Comparison of ENCODE assay signal across 8 cellular contexts in the genomic region with DNA sequence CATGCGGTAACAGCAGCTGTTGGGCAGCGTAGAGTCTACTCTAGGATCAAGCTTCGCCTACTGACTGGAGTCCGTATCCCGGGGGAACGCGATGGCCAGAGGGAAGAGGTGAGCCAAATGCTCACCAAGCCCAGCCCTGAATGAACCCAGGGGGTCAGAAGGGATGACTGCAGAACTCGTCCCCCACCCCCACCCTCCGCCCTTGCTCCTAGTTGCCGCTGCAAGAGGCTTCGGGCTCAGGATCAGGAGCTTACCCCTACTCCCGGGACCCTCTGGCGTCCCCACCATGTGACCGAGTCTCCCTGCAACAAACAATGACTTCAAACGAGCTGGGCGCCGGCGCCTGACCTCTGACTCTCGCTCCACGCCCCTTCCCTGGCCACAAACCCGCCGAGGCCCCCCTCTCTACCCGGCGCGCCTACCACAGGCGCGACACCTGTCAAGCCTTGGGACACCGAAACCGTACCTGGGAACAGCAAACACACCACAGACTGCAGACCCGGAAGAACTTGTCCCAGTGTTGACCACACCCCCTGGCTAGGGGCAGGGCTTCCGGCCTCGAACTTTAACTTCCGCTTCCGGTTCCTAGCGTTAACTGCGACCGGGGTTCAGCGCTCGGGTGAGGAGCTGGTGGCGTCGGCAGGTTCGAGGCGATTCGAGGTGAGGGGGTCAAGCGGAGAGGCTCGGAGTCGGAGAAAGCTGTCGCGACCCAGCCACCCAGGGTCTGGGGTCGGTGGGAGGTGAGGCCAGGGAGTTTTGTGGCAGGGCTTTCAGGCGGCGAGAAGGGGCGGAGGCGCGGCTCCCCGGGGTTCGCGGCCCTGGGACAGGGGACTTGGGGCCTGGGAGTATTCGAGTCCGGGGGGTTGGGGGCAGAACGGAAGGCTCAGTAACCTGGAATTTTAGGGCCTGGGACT. TPM values are rescaled to one million over a fixed set of nuclear protein-coding genes. Genes with fewer than 3 reads are reported as not detected.
DNase-seq lines count a peak whose midpoint lies in the region; ATAC-seq and TF ChIP-seq lines count a peak whose summit lies in the region.

A gene (plus strand): TSS at position 594 of the 914 bp plus-strand sequence. CDS start 420 bp downstream, outside the sequence.

- no peaks in the 10 kb centered on the region for H3K9me3 ChIP-seq in H9 (ENCODE audit: control insufficient read depth, low read depth, low read length)
- H3K9me3 ChIP-seq in MG63: no peaks in the 10 kb centered on the region

- peaks cover 18 to 21% (median 20%) of the 10 kb centered on the region in 3 experiments for H3K36me3 Mint-ChIP-seq in H9 (ENCODE audit: insufficient read depth in 1 of 3, low read depth in 3 of 3)
- no peaks in the 10 kb centered on the region for H3K36me3 Mint-ChIP-seq in natural killer cell treated with Interleukin-12 subunit alpha and Interleukin-12 subunit beta and Interleukin-15 and Interleukin-18, amount 100 ng/mL, for 72 hours

- H2BK15ac ChIP-seq in H9 (ENCODE audit: low read depth, low read length): no peak within 1 kb of the TSS

- no peak within 1 kb of the TSS for H3K23ac ChIP-seq in H9 (ENCODE audit: insufficient read length, low read depth, low read length)

- H3K27me3 Mint-ChIP-seq in H9 (ENCODE audit: low read depth): no peaks in the 10 kb centered on the region
- H3K27me3 Mint-ChIP-seq in natural killer cell treated with Interleukin-12 subunit alpha and Interleukin-12 subunit beta and Interleukin-15 and Interleukin-18, amount 100 ng/mL, for 72 hours: no peaks in the 10 kb centered on the region

- peaks cover 12% of the 10 kb centered on the region for H3K23me2 ChIP-seq in H9 (ENCODE audit: insufficient read length, low read depth, low read length, poor library complexity, severe bottlenecking)

- no peak within 1 kb of the TSS for H3K4ac ChIP-seq in H9 (ENCODE audit: low read depth, low read length)

- H4K8ac ChIP-seq in H9 (replicated peaks; ENCODE audit: insufficient read length, low read depth, low read length): no peak within 1 kb of the TSS

- no peak within 1 kb of the TSS for H3K27ac ChIP-seq in H9 (ENCODE audit: insufficient read length, low read depth, low read length)

- no peak within 1 kb of the TSS for H2AFZ ChIP-seq in H9 (ENCODE audit: low read length)

- H2AK5ac ChIP-seq in H9 (ENCODE audit: insufficient read length, low read length): no peak within 1 kb of the TSS

- peak within 1 kb of the TSS; percentile 91 for H3K4me3 ChIP-seq in MG63
- H3K4me3 ChIP-seq in fibroblast of pulmonary artery (replicated peaks; ENCODE audit: low read depth, low read length): peak within 1 kb of the TSS; percentile 95

- no peak within 1 kb of the TSS for H4K5ac ChIP-seq in H9 (ENCODE audit: insufficient read length, low read depth, low read length)

- no CpG with 5 or more reads among the region's 61 CpGs for WGBS in H9 (ENCODE audit: extremely low coverage, insufficient read length, low lambda C conversion rate)

- H2BK20ac ChIP-seq in H9 (ENCODE audit: low read depth, low read length, poor library complexity, severe bottlenecking): no peak within 1 kb of the TSS

- no peak within 1 kb of the TSS for H2BK5ac ChIP-seq in H9 (ENCODE audit: insufficient read length, low read length)

- H3K36me3 ChIP-seq in MG63: peaks cover 6% of the 10 kb centered on the region; the same call in 1 of the 2 replicates

- H3K79me2 ChIP-seq in H9 (ENCODE audit: insufficient read depth, low read length): peaks cover 16% of the 10 kb centered on the region; the same call in 1 of the 2 replicates

- no peak within 1 kb of the TSS for H3K18ac ChIP-seq in H9 (ENCODE audit: insufficient read length, low read depth, low read length)

- DNase-seq in ELR (ENCODE audit: low read depth): peak; percentile 90
- peak; percentile 94 for DNase-seq in H9
- peak; percentile 79 for DNase-seq in MG63
- peak; percentile 87 for DNase-seq in SHP77 (lab: John Stamatoyannopoulos, UW)
- DNase-seq in activated effector memory CD4-positive, alpha-beta T cell treated with Interleukin-2 at 50 U/mL for 16 hours: peak; percentile 87
- peak; percentile 80 for DNase-seq in fibroblast of pulmonary artery (ENCODE audit: low read depth)
- peak; percentile 91 for DNase-seq in natural killer cell treated with Interleukin-12 subunit alpha and Interleukin-12 subunit beta and Interleukin-15 and Interleukin-18, amount 100 ng/mL, for 72 hours (ENCODE audit: low spot score)
- DNase-seq in stimulated activated naive CD4-positive, alpha-beta T cell treated with Interleukin-2 at 50 U/mL for 16 hours (lab: John Stamatoyannopoulos, UW): peak; percentile 85

- H3K4me2 ChIP-seq in H9 (ENCODE audit: insufficient read depth, insufficient read length, low read length): peak within 1 kb of the TSS; percentile 94

- H3K4me3 Mint-ChIP-seq in H9: peak within 1 kb of the TSS; percentile 100
- H3K4me3 Mint-ChIP-seq in natural killer cell treated with Interleukin-12 subunit alpha and Interleukin-12 subunit beta and Interleukin-15 and Interleukin-18, amount 100 ng/mL, for 72 hours: peak within 1 kb of the TSS; percentile 96

- peaks cover 14% of the 10 kb centered on the region for H3K79me1 ChIP-seq in H9 (ENCODE audit: insufficient read depth, low read depth, low read length, poor library complexity, severe bottlenecking)

- H3K9ac ChIP-seq in H9 (ENCODE audit: extremely low read depth, insufficient read length, low read length): peak within 1 kb of the TSS; percentile 87

- peak within 1 kb of the TSS; percentile 98 to 99 (median 99) for H3K27ac Mint-ChIP-seq in H9
- peak within 1 kb of the TSS; percentile 81 to 93 for H3K27ac Mint-ChIP-seq in natural killer cell treated with Interleukin-12 subunit alpha and Interleukin-12 subunit beta and Interleukin-15 and Interleukin-18, amount 100 ng/mL, for 72 hours

- H3T11ph ChIP-seq in H9 (ENCODE audit: low read length): no peak within 1 kb of the TSS

- no peaks in the 10 kb centered on the region for H3K27me3 ChIP-seq in H9 (ENCODE audit: insufficient read depth, low read length)
- H3K27me3 ChIP-seq in MG63: no peaks in the 10 kb centered on the region

- H3K9me3 Mint-ChIP-seq in H9: peaks cover 0 to 5% of the 10 kb centered on the region in 2 experiments; a peak in 2 of 5 replicates
- H3K9me3 Mint-ChIP-seq in natural killer cell treated with Interleukin-12 subunit alpha and Interleukin-12 subunit beta and Interleukin-15 and Interleukin-18, amount 100 ng/mL, for 72 hours: no peaks in the 10 kb centered on the region

- no peak within 1 kb of the TSS for H2BK120ac ChIP-seq in H9 (ENCODE audit: low read depth, low read length, poor library complexity, severe bottlenecking)

- no peak within 1 kb of the TSS for H3K56ac ChIP-seq in H9 (ENCODE audit: insufficient read length, low read depth, low read length)

- no peak within 1 kb of the TSS for H4K91ac ChIP-seq in H9 (ENCODE audit: insufficient read length, low read depth, low read length)

- H3K14ac ChIP-seq in H9 (ENCODE audit: insufficient read depth, low read length): peak within 1 kb of the TSS; percentile 77

- H2BK12ac ChIP-seq in H9 (ENCODE audit: insufficient read length, low read depth, low read length): no peak within 1 kb of the TSS

- peaks cover 3% of the 10 kb centered on the region for H4K20me1 ChIP-seq in H9 (ENCODE audit: control insufficient read depth, insufficient read depth, insufficient read length)

- H3K4me1 Mint-ChIP-seq in H9: peaks cover 6 to 14% of the 10 kb centered on the region in 2 experiments
- peaks cover 11 to 23% of the 10 kb centered on the region in 2 donors for H3K4me1 Mint-ChIP-seq in natural killer cell treated with Interleukin-12 subunit alpha and Interleukin-12 subunit beta and Interleukin-15 and Interleukin-18, amount 100 ng/mL, for 72 hours (ENCODE audit: low read depth in 2 of 2)

- H3K4me1 ChIP-seq in H9 (ENCODE audit: insufficient read depth, low read length): no peaks in the 10 kb centered on the region

- ATAC-seq in natural killer cell treated with Interleukin-12 subunit alpha and Interleukin-12 subunit beta and Interleukin-15 and Interleukin-18, amount 100 ng/mL, for 72 hours: peak; percentile 98 to 99

- TF ChIP-seq CTCF in H9 (conservative IDR thresholded peaks at IDR 0.05): no peak
- no peak for TF ChIP-seq CTCF in fibroblast of pulmonary artery (IDR thresholded peaks at IDR 0.05; ENCODE audit: low read length, missing control alignments)

RNA-seq across cellular contexts. Expression of the gene that starts here (rescaled TPM):
- 393 and 405 TPM in 2 replicates for total RNA-seq in H9 (2021)
- total RNA-seq in MG63 (2014; rRNA removed; shearing (Covaris generic); ENCODE audit: low replicate concordance): 237 and 851 TPM in 2 replicates
- total RNA-seq in natural killer cell treated with Interleukin-12 subunit alpha and Interleukin-12 subunit beta and Interleukin-15 and Interleukin-18, amount 100 ng/mL, for 72 hours: 100 to 1,000 TPM; 260 to 346 TPM
